Comparison of ENCODE assay signal across 8 cellular contexts in genomic region chr2:219178377-219179175, GRCh38. TPM values are rescaled to one million over a fixed set of nuclear protein-coding genes. Genes with fewer than 3 reads are reported as not detected.
DNase-seq lines count a peak whose midpoint lies in the region; ATAC-seq, FAIRE-seq and TF ChIP-seq lines count a peak whose summit lies in the region.

No MANE protein-coding gene starts in this region.

- DNase-seq in activated T-cell treated with anti-CD3 and anti-CD28 coated beads for 1 hour (ENCODE audit: low read depth) (peak; percentile 29), RCC 7860 (ENCODE audit: low spot score) (peak; percentile 19), hepatic stellate cell (ENCODE audit: low spot score) (peak; percentile 47), retinal pigment epithelial cell (ENCODE audit: low read depth) (no peak), GM12892 (ENCODE audit: insufficient read length) (no peak)
- DNase-seq in activated T-cell treated with anti-CD3 and anti-CD28 coated beads, Interleukin-2, amount 50 U/mL, for 1 hour, result no peak

- TF ChIP-seq POLR2A in GM12892 (IDR thresholded peaks at IDR 0.05; ENCODE audit: low read depth, low read length), result no peak

- no peak for FAIRE-seq in RCC 7860 (lab: Jason Lieb, UNC)
- no peak for FAIRE-seq in GM12892 (lab: Jason Lieb, UNC)

- peak overlapping the region; percentile 59 for H3K4me3 ChIP-seq in retinal pigment epithelial cell (ENCODE audit: low read length)

- TF ChIP-seq CTCF in retinal pigment epithelial cell (conservative IDR thresholded peaks at IDR 0.05; ENCODE audit: low read depth, low read length), result no peak

- peak; percentile 6 for ATAC-seq in HG03025 (IDR thresholded peaks at IDR 0.05; ENCODE audit: low FRiP score, unreplicated experiment)

- peak overlapping the region; percentile 88 for H3K27ac ChIP-seq in angular gyrus (ENCODE audit: low read depth, low read length)

RNA-seq across cellular contexts. Expression of gene RETREG2, which starts 0.5 kb away (rescaled TPM):
- 20.2 TPM for polyA plus RNA-seq in GM12892 (2012; ENCODE audit: missing spikeins)

RNA-seq across cellular contexts. Expression of gene CNPPD1, which starts 1.9 kb away (rescaled TPM):
- polyA plus RNA-seq in GM12892 (2012; ENCODE audit: missing spikeins), result 27.2 TPM

RNA-seq across cellular contexts. Expression of gene SLC23A3, which starts 8.7 kb away (rescaled TPM):
- 0.68 TPM for polyA plus RNA-seq in GM12892 (2012; ENCODE audit: missing spikeins)

RNA-seq across cellular contexts. Expression of gene NHEJ1, which starts 18.0 kb away (rescaled TPM):
- polyA plus RNA-seq in GM12892 (2012; ENCODE audit: missing spikeins), result 11.1 TPM

RNA-seq across cellular contexts. Expression of gene ZFAND2B, which starts 28.0 kb away (rescaled TPM):
- 21.2 TPM for polyA plus RNA-seq in GM12892 (2012; ENCODE audit: missing spikeins)

Comparison
In these comparisons a context has a peak if more than half of its experiments do, and no peak if none do; other contexts are left out.
1. DNase-seq: peak in activated T-cell treated with anti-CD3 and anti-CD28 coated beads for 1 hour (single experiment), RCC 7860 (single experiment) and hepatic stellate cell (single experiment); none in activated T-cell treated with anti-CD3 and anti-CD28 coated beads, Interleukin-2, amount 50 U/mL, for 1 hour (single experiment), retinal pigment epithelial cell (single experiment) and GM12892 (single experiment).